Comparison of ENCODE assay signal across 19 cellular contexts in genomic region chr6:169536446-169537170, GRCh38.
DNase-seq lines count a peak whose midpoint lies in the region; ATAC-seq lines count a peak whose summit lies in the region.
"Had no signal": no experiment of that assay in that cellular context is flagged by ENCODE, and none has a peak within 500 bp of the region (broad histone marks: within the 10 kb centered on the region; RNA-seq: fewer than 3 reads in every experiment).

No MANE protein-coding gene starts in this region.

- peak; percentile 18 for DNase-seq in NCI-H2107 treated with DMSO at 0.1 percent for 48 hours (lab: John Stamatoyannopoulos, UW; ENCODE audit: unreplicated experiment)
- DNase-seq in NCI-H2107 (lab: John Stamatoyannopoulos, UW): no peak
- DNase-seq in NCI-H226: peak; percentile 27
- DNase-seq in epithelial cell of prostate (ENCODE audit: low read depth, low spot score): peak; percentile 22
- peak; percentile 71 for DNase-seq in skeletal muscle cell (ENCODE audit: low read depth)
- DNase-seq in NCI-H2081 treated with DMSO at 0.1 percent for 48 hours (lab: John Stamatoyannopoulos, UW): no peak
- no peak for DNase-seq in cardiac septum (ENCODE audit: low spot score)
- DNase-seq: activated CD4-positive, alpha-beta T cell treated with anti-CD3 and anti-CD28 coated beads, Interleukin-2, amount 50 U/mL, for 1 hour; CD8-positive, alpha-beta T cell; cerebellar nuclear complex; head of caudate nucleus; natural killer cell; NCI-H1694; RPMI8226 had no signal

- H3K4me3 ChIP-seq in skeletal muscle cell (ENCODE audit: low read depth, low read length): no peak overlapping the region
- H3K4me3 ChIP-seq: GM12878 had no signal

- H3K27ac ChIP-seq in epithelial cell of prostate: no peak overlapping the region
- H3K27ac ChIP-seq: 22Rv1, KMS-11 had no signal

- intact Hi-C loops in cardiac septum (cut with DNase I): no loop called here

- ATAC-seq in GM18907 (IDR thresholded peaks at IDR 0.05; ENCODE audit: unreplicated experiment): no peak
- ATAC-seq: activated naive CD4-positive, alpha-beta T cell treated with anti-CD3 and anti-CD28 coated beads, Interleukin-2, amount 50 U/mL, for 72 hours; CD8-positive, alpha-beta T cell; GM12878; natural killer cell had no signal

Comparison
In these comparisons a context has a peak if more than half of its experiments do, and no peak if none do; other contexts are left out.
1. DNase-seq: peak in NCI-H2107 treated with DMSO at 0.1 percent for 48 hours (single experiment), NCI-H226 (single experiment), epithelial cell of prostate (single experiment) and skeletal muscle cell (single experiment); none in NCI-H2107 (single experiment), NCI-H2081 treated with DMSO at 0.1 percent for 48 hours (single experiment) and cardiac septum (single experiment).